Comparison of ENCODE assay signal across 19 cellular contexts in the genomic region with DNA sequence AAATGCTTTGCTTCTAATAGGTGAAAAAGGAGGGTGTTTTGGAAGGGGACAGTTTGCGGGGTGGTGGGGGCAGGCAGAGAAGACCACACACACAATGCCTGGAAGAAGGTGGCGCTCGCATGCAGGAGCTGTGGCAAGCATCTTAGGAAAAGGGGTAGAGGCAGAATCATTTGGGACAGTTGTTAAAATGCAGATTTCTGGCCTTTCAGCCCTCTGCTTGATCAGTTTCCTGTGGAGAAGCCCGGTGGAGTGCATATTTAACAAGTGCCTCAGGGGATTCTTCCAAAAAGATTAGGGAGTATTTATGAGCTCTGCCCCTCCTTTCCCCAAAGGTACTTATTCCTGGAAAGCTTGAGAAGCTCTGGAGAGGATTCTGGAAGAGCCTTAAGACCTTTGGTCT. TPM values are rescaled to one million over a fixed set of nuclear protein-coding genes. Genes with fewer than 3 reads are reported as not detected.
DNase-seq lines count a peak whose midpoint lies in the region; ATAC-seq and TF ChIP-seq lines count a peak whose summit lies in the region.
"Had no signal": no experiment of that assay in that cellular context is flagged by ENCODE, and none has a peak within 500 bp of the region (broad histone marks: within the 10 kb centered on the region; RNA-seq: fewer than 3 reads in every experiment).

No MANE protein-coding gene starts in this region.

- peak overlapping the region; percentile 25; the same call in 1 of the 2 replicates for H3K27ac ChIP-seq in RWPE1
- peak overlapping the region; percentile 76 for H3K27ac ChIP-seq in iPS-20b (ENCODE audit: low read length)
- H3K27ac ChIP-seq: thyroid gland had no signal

- no peaks in the 10 kb centered on the region for H3K9me3 Mint-ChIP-seq in activated naive CD4-positive, alpha-beta T cell treated with anti-CD3 and anti-CD28 coated beads, Interleukin-2, amount 50 U/mL, for 24 hours
- H3K9me3 Mint-ChIP-seq in activated naive CD4-positive, alpha-beta T cell treated with anti-CD3 and anti-CD28 coated beads, Interleukin-2, amount 50 U/mL, for 72 hours: no peaks in the 10 kb centered on the region
- H3K9me3 Mint-ChIP-seq in stimulated activated effector memory CD8-positive, alpha-beta T cell treated with anti-CD3 and anti-CD28 coated beads, Interleukin-12 subunit alpha, Interleukin-12 subunit beta, amount 100 ng/mL, for 72 hours: no peaks in the 10 kb centered on the region
- H3K9me3 Mint-ChIP-seq: activated T-helper 1 cell treated with anti-CD3 and anti-CD28 coated beads, Interleukin-12 subunit alpha, Interleukin-12 subunit beta, Interleukin-2, Interleukin-4 antibody, amounts not matched to agents 30 ng/mL and 10 ng/mL and 1 ng/mL, durations not matched to agents 14 hours and 24 hours and 36 hours; CD4-positive, CD25-positive, alpha-beta regulatory T cell; stimulated activated memory B cell treated with anti-CD40 and anti-IgM and Interleukin-4, amounts not matched to agents 10 μg/mL and 1 μg/mL and 100 μg/mL, for 72 hours; T-helper 1 cell treated with Interleukin-12 subunit alpha and Interleukin-12 subunit beta and Interleukin-4 antibody, amounts not matched to agents 30 μg/mL and 1 μg/mL, for 36 hours had no signal

- POLR2A ChIA-PET in RWPE1 (lab: Yijun Ruan, JAX; ENCODE audit: low non-redundant PET): no interaction called here

- DNase-seq in activated naive CD4-positive, alpha-beta T cell treated with anti-CD3 and anti-CD28 coated beads, Interleukin-2, amount 50 U/mL, for 72 hours (ENCODE audit: low spot score in 2 of 2): no peak
- DNase-seq in RWPE1 (ENCODE audit: low spot score) (no peak), DMS153 (lab: John Stamatoyannopoulos, UW) (no peak)
- no peak for DNase-seq in stimulated activated effector memory CD8-positive, alpha-beta T cell treated with anti-CD3 and anti-CD28 coated beads, Interleukin-12 subunit alpha, Interleukin-12 subunit beta, amount 100 ng/mL, for 72 hours (ENCODE audit: low spot score in 2 of 2)
- DNase-seq: amniotic stem cell; CD4-positive, CD25-positive, alpha-beta regulatory T cell; DMS79; hypothalamus; NCI-H446; Right ventricle myocardium superior; stimulated activated CD4-positive, alpha-beta T cell treated with anti-CD3 and anti-CD28 coated beads, Interleukin-12 subunit alpha, Interleukin-12 subunit beta, amount 100 ng/mL, for 4 hours; thyroid gland had no signal

- H3K27me3 ChIP-seq in iPS-20b (ENCODE audit: insufficient read depth, low read length): no peaks in the 10 kb centered on the region
- H3K27me3 ChIP-seq: thyroid gland had no signal

- H3K9me3 ChIP-seq in iPS-20b (ENCODE audit: insufficient read depth, low read depth, low read length): no peaks in the 10 kb centered on the region
- H3K9me3 ChIP-seq: thyroid gland had no signal

- peak overlapping the region; percentile 34; the same call in 1 of the 2 replicates for H3K9ac ChIP-seq in iPS-20b (ENCODE audit: low read depth, low read length)

- H3K27me3 Mint-ChIP-seq in activated naive CD4-positive, alpha-beta T cell treated with anti-CD3 and anti-CD28 coated beads, Interleukin-2, amount 50 U/mL, for 24 hours: no peaks in the 10 kb centered on the region
- H3K27me3 Mint-ChIP-seq: CD4-positive, CD25-positive, alpha-beta regulatory T cell; stimulated activated memory B cell treated with anti-CD40 and anti-IgM and Interleukin-4, amounts not matched to agents 10 μg/mL and 1 μg/mL and 100 μg/mL, for 72 hours had no signal

- H3K4me3 Mint-ChIP-seq in activated naive CD4-positive, alpha-beta T cell treated with anti-CD3 and anti-CD28 coated beads, Interleukin-2, amount 50 U/mL, for 24 hours: no peak overlapping the region
- no peak overlapping the region for H3K4me3 Mint-ChIP-seq in stimulated activated effector memory CD8-positive, alpha-beta T cell treated with anti-CD3 and anti-CD28 coated beads, Interleukin-12 subunit alpha, Interleukin-12 subunit beta, amount 100 ng/mL, for 72 hours
- H3K4me3 Mint-ChIP-seq: activated T-helper 1 cell treated with anti-CD3 and anti-CD28 coated beads, Interleukin-12 subunit alpha, Interleukin-12 subunit beta, Interleukin-2, Interleukin-4 antibody, amounts not matched to agents 30 ng/mL and 10 ng/mL and 1 ng/mL, durations not matched to agents 14 hours and 24 hours and 36 hours; stimulated activated memory B cell treated with anti-CD40 and anti-IgM and Interleukin-4, amounts not matched to agents 10 μg/mL and 1 μg/mL and 100 μg/mL, for 72 hours; T-helper 1 cell treated with Interleukin-12 subunit alpha and Interleukin-12 subunit beta and Interleukin-4 antibody, amounts not matched to agents 30 μg/mL and 1 μg/mL, for 36 hours had no signal

- peak overlapping the region; percentile 39 for H3K27ac Mint-ChIP-seq in activated naive CD4-positive, alpha-beta T cell treated with anti-CD3 and anti-CD28 coated beads, Interleukin-2, amount 50 U/mL, for 24 hours
- peak overlapping the region in 1 of 2 donors; percentile 64 for H3K27ac Mint-ChIP-seq in activated naive CD4-positive, alpha-beta T cell treated with anti-CD3 and anti-CD28 coated beads, Interleukin-2, amount 50 U/mL, for 72 hours
- peak overlapping the region; percentile 50 for H3K27ac Mint-ChIP-seq in stimulated activated effector memory CD8-positive, alpha-beta T cell treated with anti-CD3 and anti-CD28 coated beads, Interleukin-12 subunit alpha, Interleukin-12 subunit beta, amount 100 ng/mL, for 72 hours
- H3K27ac Mint-ChIP-seq: activated T-helper 1 cell treated with anti-CD3 and anti-CD28 coated beads, Interleukin-12 subunit alpha, Interleukin-12 subunit beta, Interleukin-2, Interleukin-4 antibody, amounts not matched to agents 30 ng/mL and 10 ng/mL and 1 ng/mL, durations not matched to agents 14 hours and 24 hours and 36 hours; CD4-positive, CD25-positive, alpha-beta regulatory T cell; stimulated activated memory B cell treated with anti-CD40 and anti-IgM and Interleukin-4, amounts not matched to agents 10 μg/mL and 1 μg/mL and 100 μg/mL, for 72 hours; T-helper 1 cell treated with Interleukin-12 subunit alpha and Interleukin-12 subunit beta and Interleukin-4 antibody, amounts not matched to agents 30 μg/mL and 1 μg/mL, for 36 hours had no signal

- CTCF ChIA-PET in RWPE1 (lab: Yijun Ruan, JAX): interaction anchor here (2.8 kb wide), 1 partner anchor 10 kb away, joined by 13 read pairs; no protein-coding TSS in a partner anchor

- H3K36me3 ChIP-seq in iPS-20b (ENCODE audit: insufficient read depth, low read depth, low read length): peaks cover 6% of the 10 kb centered on the region; the same call in 1 of the 2 replicates
- H3K36me3 ChIP-seq: thyroid gland had no signal

- H3K4me3 ChIP-seq in iPS-20b (ENCODE audit: low read length): peak overlapping the region; percentile 51
- H3K4me3 ChIP-seq: thyroid gland had no signal

- ATAC-seq in activated naive CD4-positive, alpha-beta T cell treated with anti-CD3 and anti-CD28 coated beads, Interleukin-2, amount 50 U/mL, for 72 hours: no peak
- ATAC-seq in stimulated activated effector memory CD8-positive, alpha-beta T cell treated with anti-CD3 and anti-CD28 coated beads, Interleukin-12 subunit alpha, Interleukin-12 subunit beta, amount 100 ng/mL, for 72 hours: no peak
- ATAC-seq in GM21619 (IDR thresholded peaks at IDR 0.05; ENCODE audit: unreplicated experiment) (no peak), GM18519 (IDR thresholded peaks at IDR 0.05; ENCODE audit: low FRiP score, unreplicated experiment) (no peak)
- ATAC-seq: stimulated activated memory B cell treated with anti-CD40 and anti-IgM and Interleukin-4, amounts not matched to agents 10 μg/mL and 1 μg/mL and 100 μg/mL, for 72 hours had no signal

- peaks cover 36% of the 10 kb centered on the region; the same call in 1 of the 2 replicates for H3K4me1 ChIP-seq in iPS-20b (ENCODE audit: insufficient read depth, low read length)

- peaks cover 34% of the 10 kb centered on the region for H3K4me1 Mint-ChIP-seq in activated naive CD4-positive, alpha-beta T cell treated with anti-CD3 and anti-CD28 coated beads, Interleukin-2, amount 50 U/mL, for 24 hours
- H3K4me1 Mint-ChIP-seq in stimulated activated effector memory CD8-positive, alpha-beta T cell treated with anti-CD3 and anti-CD28 coated beads, Interleukin-12 subunit alpha, Interleukin-12 subunit beta, amount 100 ng/mL, for 72 hours: peaks cover 15% of the 10 kb centered on the region

- TF ChIP-seq CTCF in RWPE1 (conservative IDR thresholded peaks at IDR 0.05; ENCODE audit: low read depth): no peak

- peaks cover 11% of the 10 kb centered on the region for H3K36me3 Mint-ChIP-seq in activated naive CD4-positive, alpha-beta T cell treated with anti-CD3 and anti-CD28 coated beads, Interleukin-2, amount 50 U/mL, for 24 hours
- H3K36me3 Mint-ChIP-seq in activated naive CD4-positive, alpha-beta T cell treated with anti-CD3 and anti-CD28 coated beads, Interleukin-2, amount 50 U/mL, for 72 hours: peaks cover 7 to 20% of the 10 kb centered on the region in 2 donors
- peaks cover 41% of the 10 kb centered on the region for H3K36me3 Mint-ChIP-seq in stimulated activated effector memory CD8-positive, alpha-beta T cell treated with anti-CD3 and anti-CD28 coated beads, Interleukin-12 subunit alpha, Interleukin-12 subunit beta, amount 100 ng/mL, for 72 hours
- H3K36me3 Mint-ChIP-seq: CD4-positive, CD25-positive, alpha-beta regulatory T cell had no signal

RNA-seq across cellular contexts. Expression of a gene that starts 4.8 kb away (rescaled TPM):
- 10 to 100 TPM in 1 of 2 donors, 1 to 10 TPM in 1; 7.3 to 17.9 TPM for total RNA-seq in activated naive CD4-positive, alpha-beta T cell treated with anti-CD3 and anti-CD28 coated beads, Interleukin-2, amount 50 U/mL, for 72 hours
